Comparison of ENCODE assay signal across 27 cellular contexts in the genomic region with DNA sequence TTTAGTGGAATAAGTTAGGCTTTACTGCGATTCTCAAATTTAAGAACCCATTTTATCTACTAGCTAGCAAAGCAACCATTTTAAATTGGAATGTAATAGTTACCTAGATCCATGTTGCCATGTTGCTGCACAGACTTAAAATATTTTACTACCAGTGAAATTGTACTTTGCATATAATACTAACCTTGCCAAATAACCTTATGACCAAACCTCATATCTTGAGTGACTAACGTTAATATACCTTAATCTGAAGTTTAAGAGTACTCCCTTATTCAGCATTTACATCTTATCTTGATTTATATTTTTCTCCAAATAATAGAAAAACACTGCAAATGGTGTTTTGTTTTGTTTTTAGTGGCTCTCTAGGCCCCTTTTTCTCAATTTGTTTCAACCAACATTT. TPM values are rescaled to one million over a fixed set of nuclear protein-coding genes. Genes with fewer than 3 reads are reported as not detected.
DNase-seq lines count a peak whose midpoint lies in the region; ATAC-seq, FAIRE-seq and TF ChIP-seq lines count a peak whose summit lies in the region.
"Had no signal": no experiment of that assay in that cellular context is flagged by ENCODE, and none has a peak within 500 bp of the region (broad histone marks: within the 10 kb centered on the region; RNA-seq: fewer than 3 reads in every experiment).

No MANE protein-coding gene starts in this region.

- no peaks in the 10 kb centered on the region for H3K9me2 ChIP-seq in PC-3 (replicated peaks; ENCODE audit: low read length)

- no peak for DNase-seq in left ventricle myocardium inferior
- no peak for DNase-seq in right atrium auricular region (ENCODE audit: low spot score)
- no peak for DNase-seq in PC-3
- no peak for DNase-seq in immature natural killer cell
- no peak for DNase-seq in GM12892 (ENCODE audit: insufficient read length)
- DNase-seq: CD8-positive, alpha-beta memory T cell; DMS 273 treated with DMSO at 0.1 percent for 48 hours; DMS79; GF-D8; IMR-90; NCI-H1092; NCI-H1417 treated with DMSO at 0.1 percent for 48 hours; NCI-H1694 treated with DMSO at 0.1 percent for 48 hours; NCI-H2081; NCI-H2171; NCI-H524; NCI-H748 treated with DMSO at 0.1 percent for 48 hours; NK-92 treated with Interleukin-12 subunit alpha and Interleukin-12 subunit beta, amount 100 ng/mL, for 24 hours; PC-9; Right ventricle myocardium superior had no signal

- CTCF ChIA-PET in PC-3 (lab: Charles Lee): interaction anchor here (0.6 kb wide), 1 partner anchor 11 kb away, joined by 4 read pairs; no protein-coding TSS in a partner anchor

- H3K4me3 Mint-ChIP-seq in immature natural killer cell: no peak overlapping the region
- H3K4me3 Mint-ChIP-seq: CD14-positive monocyte; CD8-positive, alpha-beta memory T cell had no signal

- BruUV-seq in PC-3 (replicated peaks; lab: Mats Ljungman, UMichigan): no TSS peak

- H3K27me3 Mint-ChIP-seq in immature natural killer cell (ENCODE audit: low read depth in 3 of 3): peaks cover 0 to 4% (median 0%) of the 10 kb centered on the region in 3 donors
- H3K27me3 Mint-ChIP-seq: CD8-positive, alpha-beta memory T cell had no signal

- H3K4me3 ChIP-seq in left ventricle myocardium inferior (no peak overlapping the region), right atrium auricular region (no peak overlapping the region), PC-3 (ENCODE audit: low read length) (no peak overlapping the region)
- H3K4me3 ChIP-seq: PC-9, SJSA1 had no signal

- H3K36me3 Mint-ChIP-seq in immature natural killer cell: peaks cover 0 to 4% (median 0%) of the 10 kb centered on the region in 3 donors
- H3K36me3 Mint-ChIP-seq: CD14-positive monocyte had no signal

- H3F3A ChIP-seq in PC-3 (ENCODE audit: low read length, unreplicated experiment): no peaks in the 10 kb centered on the region

- H3K36me3 ChIP-seq in left ventricle myocardium inferior (no peaks in the 10 kb centered on the region), right atrium auricular region (no peaks in the 10 kb centered on the region), PC-3 (ENCODE audit: low read depth, low read length) (no peaks in the 10 kb centered on the region)
- H3K36me3 ChIP-seq: SJSA1 had no signal

- TF ChIP-seq POLR2A in GM12892 (IDR thresholded peaks at IDR 0.05; ENCODE audit: low read depth, low read length): no peak

- peaks cover 0 to 2% (median 0%) of the 10 kb centered on the region in 6 donors for H3K9me3 Mint-ChIP-seq in immature natural killer cell
- H3K9me3 Mint-ChIP-seq: CD8-positive, alpha-beta memory T cell had no signal

- POLR2A ChIA-PET in PC-3 (lab: Charles Lee; ENCODE audit: unreplicated experiment): no interaction called here

- FAIRE-seq in GM12892 (lab: Jason Lieb, UNC): no peak
- FAIRE-seq: GM18507, H54 had no signal

- no peaks in the 10 kb centered on the region for H4K20me1 ChIP-seq in PC-3 (ENCODE audit: low read length)

- H3K9me3 ChIP-seq in left ventricle myocardium inferior (replicated peaks) (no peaks in the 10 kb centered on the region), right atrium auricular region (no peaks in the 10 kb centered on the region), PC-3 (ENCODE audit: low read length) (no peaks in the 10 kb centered on the region)
- H3K9me3 ChIP-seq: SJSA1 had no signal

- H3K27ac ChIP-seq in left ventricle myocardium inferior (replicated peaks) (peak overlapping the region; percentile 74), right atrium auricular region (no peak overlapping the region), PC-3 (ENCODE audit: low read length) (0 out of 2 replicates have a peak overlapping the region, but pooled peaks have one; percentile 5)
- H3K27ac ChIP-seq: KMS-11, PC-9, SJSA1 had no signal

- no peak overlapping the region for H3K4me2 ChIP-seq in PC-3 (ENCODE audit: low read length)
- H3K4me2 ChIP-seq: KMS-11, PC-9 had no signal

- H3K79me2 ChIP-seq in PC-3 (ENCODE audit: low read length): no peaks in the 10 kb centered on the region

- intact Hi-C loops in left ventricle myocardium inferior (cut with micrococcal nuclease): no loop called here
- intact Hi-C loops in PC-3 (cut with micrococcal nuclease): no loop called here

- H3K27me3 ChIP-seq in left ventricle myocardium inferior (ENCODE audit: low read depth) (no peaks in the 10 kb centered on the region), right atrium auricular region (no peaks in the 10 kb centered on the region), PC-3 (ENCODE audit: low read length) (no peaks in the 10 kb centered on the region)
- H3K27me3 ChIP-seq: SJSA1 had no signal

- no peak overlapping the region for H2AFZ ChIP-seq in PC-3 (ENCODE audit: low read length)
- H2AFZ ChIP-seq: PC-9 had no signal

- H3K4me1 ChIP-seq in left ventricle myocardium inferior (peaks cover 7% of the 10 kb centered on the region), right atrium auricular region (peaks cover 0 to 13% of the 10 kb centered on the region in 2 donors), PC-3 (ENCODE audit: insufficient read depth, low read length) (peaks cover 9% of the 10 kb centered on the region; the same call in 1 of the 2 replicates)
- H3K4me1 ChIP-seq: SJSA1 had no signal

- H3K27ac Mint-ChIP-seq in immature natural killer cell: peak overlapping the region in 5 of 6 donors; percentile 9 to 58 (median 37)
- H3K27ac Mint-ChIP-seq: CD14-positive monocyte; CD8-positive, alpha-beta memory T cell had no signal

- ATAC-seq in PC-3: no peak
- ATAC-seq in GM18867 (IDR thresholded peaks at IDR 0.05; ENCODE audit: unreplicated experiment): no peak
- ATAC-seq in GM18502 (IDR thresholded peaks at IDR 0.05; ENCODE audit: poor library complexity, unreplicated experiment): no peak

- H3K4me1 Mint-ChIP-seq in immature natural killer cell: peaks cover 24% of the 10 kb centered on the region in 2 donors

- no peak overlapping the region for H3K9ac ChIP-seq in PC-3 (ENCODE audit: low read length)
- H3K9ac ChIP-seq: KMS-11 had no signal

- TF ChIP-seq CTCF in left ventricle myocardium inferior (IDR thresholded peaks at IDR 0.05; ENCODE audit: borderline replicate concordance): no peak
- no peak for TF ChIP-seq CTCF in right atrium auricular region (IDR thresholded peaks at IDR 0.05)
- no peak for TF ChIP-seq CTCF in PC-3 (conservative IDR thresholded peaks at IDR 0.05; ENCODE audit: low read depth, low read length)

RNA-seq across cellular contexts. Expression of gene NAB1, which starts 50.3 kb away (rescaled TPM):
- total RNA-seq in left ventricle myocardium inferior (30.2 TPM), right atrium auricular region (10 to 100 TPM; 37.0 to 64.4 TPM), PC-3 (2014; rRNA removed) (23.1 and 23.6 TPM in 2 replicates)
- polyA plus RNA-seq in immature natural killer cell: 1 to 10 TPM; 1.4 to 3.8 (median 3.3) TPM
- 24.8 TPM for polyA plus RNA-seq in GM12892 (2012; ENCODE audit: missing spikeins)

Comparison
In these comparisons a context has a peak if more than half of its experiments do, and no peak if none do; other contexts are left out.
1. H3K27ac ChIP-seq: peak in left ventricle myocardium inferior (single experiment) and PC-3 (single experiment); none in right atrium auricular region (0 of 2).